Comparison of ENCODE assay signal across 9 cellular contexts in genomic region chr16:50841081-50841886, GRCh38.
DNase-seq lines count a peak whose midpoint lies in the region; ATAC-seq lines count a peak whose summit lies in the region.
"Had no signal": no experiment of that assay in that cellular context is flagged by ENCODE, and none has a peak within 500 bp of the region (broad histone marks: within the 10 kb centered on the region; RNA-seq: fewer than 3 reads in every experiment).

No MANE protein-coding gene starts in this region.

- H2BK5ac ChIP-seq in mesenchymal stem cell (ENCODE audit: low read depth, low read length, poor library complexity, severe bottlenecking) = no peak overlapping the region

- H3K4me3 Mint-ChIP-seq in activated naive CD8-positive, alpha-beta T cell treated with anti-CD3 and anti-CD28 coated beads for 36 hours = peak overlapping the region; percentile 46
- peak overlapping the region; percentile 63 to 74 for H3K4me3 Mint-ChIP-seq in stimulated activated naive CD8-positive, alpha-beta T cell treated with anti-CD3 and anti-CD28 coated beads, Interleukin-15, amount 100 ng/mL, for 72 hours

- peaks cover 3 to 50% of the 10 kb centered on the region in 2 experiments for H3K27me3 ChIP-seq in mesenchymal stem cell (ENCODE audit: control insufficient read depth in 1 of 2, insufficient read depth in 1 of 2, low read length in 2 of 2)

- H3K4ac ChIP-seq in mesenchymal stem cell (ENCODE audit: low read depth in 1 of 2, low read length in 2 of 2) = no peak overlapping the region

- no peak overlapping the region for H3K27ac Mint-ChIP-seq in activated naive CD8-positive, alpha-beta T cell treated with anti-CD3 and anti-CD28 coated beads for 36 hours
- peak overlapping the region in 1 of 2 donors; percentile 13 for H3K27ac Mint-ChIP-seq in stimulated activated naive CD8-positive, alpha-beta T cell treated with anti-CD3 and anti-CD28 coated beads, Interleukin-15, amount 100 ng/mL, for 72 hours

- peaks cover 9% of the 10 kb centered on the region for H3K4me1 Mint-ChIP-seq in activated naive CD8-positive, alpha-beta T cell treated with anti-CD3 and anti-CD28 coated beads for 36 hours
- peaks cover 37% of the 10 kb centered on the region for H3K4me1 Mint-ChIP-seq in stimulated activated naive CD8-positive, alpha-beta T cell treated with anti-CD3 and anti-CD28 coated beads, Interleukin-15, amount 100 ng/mL, for 72 hours

- H3K4me2 ChIP-seq in mesenchymal stem cell (ENCODE audit: low read length, poor library complexity, severe bottlenecking) = no peak overlapping the region
- H3K4me2 ChIP-seq: KMS-11 had no signal

- H3K4me1 ChIP-seq in mesenchymal stem cell (ENCODE audit: control insufficient read depth, insufficient read depth, low read depth, low read length) = peaks cover 23% of the 10 kb centered on the region

- no peak overlapping the region for H2AFZ ChIP-seq in mesenchymal stem cell (ENCODE audit: low read depth, low read length)

- no peaks in the 10 kb centered on the region for H3K9me3 ChIP-seq in mesenchymal stem cell (ENCODE audit: control insufficient read depth, low read length)

- H3K9ac ChIP-seq in mesenchymal stem cell (ENCODE audit: low read length) = no peak overlapping the region
- H3K9ac ChIP-seq: KMS-11 had no signal

- no peak overlapping the region for H3K27ac ChIP-seq in mesenchymal stem cell (ENCODE audit: low read length, poor library complexity, severe bottlenecking)
- H3K27ac ChIP-seq: KMS-11 had no signal

- peak; percentile 77 for ATAC-seq in stimulated activated naive CD8-positive, alpha-beta T cell treated with anti-CD3 and anti-CD28 coated beads, Interleukin-15, amount 100 ng/mL, for 72 hours
- no peak for ATAC-seq in HG03135 (IDR thresholded peaks at IDR 0.05; ENCODE audit: unreplicated experiment)
- ATAC-seq: left colon had no signal

- no peak overlapping the region for H2BK120ac ChIP-seq in mesenchymal stem cell (ENCODE audit: low read depth, low read length)

- H3K27me3 Mint-ChIP-seq in activated naive CD8-positive, alpha-beta T cell treated with anti-CD3 and anti-CD28 coated beads for 36 hours = no peaks in the 10 kb centered on the region
- H3K27me3 Mint-ChIP-seq in stimulated activated naive CD8-positive, alpha-beta T cell treated with anti-CD3 and anti-CD28 coated beads, Interleukin-15, amount 100 ng/mL, for 72 hours = peaks cover 33% of the 10 kb centered on the region

- no peaks in the 10 kb centered on the region for H3K36me3 ChIP-seq in mesenchymal stem cell (ENCODE audit: control insufficient read depth in 1 of 2, insufficient read depth in 2 of 2, low read depth in 1 of 2, low read length in 2 of 2)

- H4K8ac ChIP-seq in mesenchymal stem cell (ENCODE audit: low read length) = no peak overlapping the region

- H2BK12ac ChIP-seq in mesenchymal stem cell (ENCODE audit: low read length in 2 of 2) = no peak overlapping the region

- no peak overlapping the region for H2BK15ac ChIP-seq in mesenchymal stem cell (ENCODE audit: low read depth, poor library complexity, severe bottlenecking)

- no peaks in the 10 kb centered on the region for H3K36me3 Mint-ChIP-seq in activated naive CD8-positive, alpha-beta T cell treated with anti-CD3 and anti-CD28 coated beads for 36 hours

- H3K9me3 Mint-ChIP-seq in activated naive CD8-positive, alpha-beta T cell treated with anti-CD3 and anti-CD28 coated beads for 36 hours = no peaks in the 10 kb centered on the region
- no peaks in the 10 kb centered on the region for H3K9me3 Mint-ChIP-seq in stimulated activated naive CD8-positive, alpha-beta T cell treated with anti-CD3 and anti-CD28 coated beads, Interleukin-15, amount 100 ng/mL, for 72 hours

- H4K91ac ChIP-seq in mesenchymal stem cell (ENCODE audit: low read length) = no peak overlapping the region

- H3K4me3 ChIP-seq in mesenchymal stem cell (ENCODE audit: insufficient read depth in 1 of 2, low read depth in 1 of 2, low read length in 2 of 2) = peak overlapping the region in 1 of 2 experiments; percentile 55

- no peak overlapping the region for H3K23ac ChIP-seq in mesenchymal stem cell (ENCODE audit: low read length in 2 of 2)

- no peak overlapping the region for H3K18ac ChIP-seq in mesenchymal stem cell (ENCODE audit: low read depth in 1 of 2, low read length in 2 of 2)

- H2AK5ac ChIP-seq in mesenchymal stem cell (ENCODE audit: low read length, severe bottlenecking) = peak overlapping the region; percentile 78

- no peak overlapping the region for H3K14ac ChIP-seq in mesenchymal stem cell (ENCODE audit: low read length in 2 of 2)

- no peaks in the 10 kb centered on the region for H3K79me1 ChIP-seq in mesenchymal stem cell (replicated peaks; ENCODE audit: low read length, poor library complexity, severe bottlenecking)

- DNase-seq in T follicular helper cell (ENCODE audit: low read depth) = peak; percentile 4
- peak; percentile 32 for DNase-seq in activated naive CD8-positive, alpha-beta T cell treated with anti-CD3 and anti-CD28 coated beads for 36 hours
- DNase-seq in mesenchymal stem cell = no peak
- peak; percentile 21 to 25 for DNase-seq in stimulated activated naive CD8-positive, alpha-beta T cell treated with anti-CD3 and anti-CD28 coated beads, Interleukin-15, amount 100 ng/mL, for 72 hours
- no peak for DNase-seq in HCEC 1CT
- DNase-seq in NCI-H1105 (lab: John Stamatoyannopoulos, UW) = no peak

- 58% methylated on average over 40 of the region's 44 CpGs for WGBS in mesenchymal stem cell

Comparison
In these comparisons a context has a peak if more than half of its experiments do, and no peak if none do; other contexts are left out.
1. DNase-seq: peak in T follicular helper cell (single experiment), activated naive CD8-positive, alpha-beta T cell treated with anti-CD3 and anti-CD28 coated beads for 36 hours (single experiment) and stimulated activated naive CD8-positive, alpha-beta T cell treated with anti-CD3 and anti-CD28 coated beads, Interleukin-15, amount 100 ng/mL, for 72 hours (2 of 2); none in mesenchymal stem cell (single experiment), HCEC 1CT (single experiment) and NCI-H1105 (single experiment).